ENCODE assay signal across 7 cellular contexts in the genomic region with DNA sequence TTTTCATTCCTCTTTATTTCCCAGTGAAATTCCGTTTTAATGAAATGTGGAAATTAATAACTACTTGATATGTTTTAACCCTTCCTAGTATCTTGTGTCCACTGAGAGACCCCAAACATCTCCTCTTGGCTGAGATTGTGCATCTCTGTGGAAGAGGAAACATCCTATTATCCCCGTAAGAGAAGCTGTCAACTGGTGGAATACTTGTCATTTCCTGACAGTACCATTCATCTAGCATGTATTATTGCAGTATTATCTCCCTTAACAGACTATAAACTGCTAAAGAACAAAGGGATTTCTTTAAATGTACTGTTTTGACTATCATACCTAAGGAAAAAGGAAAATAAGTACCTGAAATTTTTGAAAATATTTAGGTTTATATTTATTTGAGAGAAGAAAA.
"Had no signal": no experiment of that assay in that cellular context is flagged by ENCODE, and none has a peak within 500 bp of the region (broad histone marks: within the 10 kb centered on the region; RNA-seq: fewer than 3 reads in every experiment).

No MANE protein-coding gene starts in this region.

- H3K9ac ChIP-seq: KMS-11 had no signal

- H3K4me2 ChIP-seq: KMS-11 had no signal

- H3K36me3 Mint-ChIP-seq: IgD-negative memory B cell had no signal

- H3K27ac ChIP-seq: HL-60, KMS-11 had no signal

- DNase-seq: IMR-90, KBM-7, KG1 had no signal

- H3K4me1 Mint-ChIP-seq: IgD-negative memory B cell had no signal

- H3K4me3 Mint-ChIP-seq: IgD-negative memory B cell had no signal

- H3K27ac Mint-ChIP-seq: IgD-negative memory B cell had no signal

- H3K4me3 ChIP-seq: K562 had no signal
